8 cellular contexts compared by ENCODE assay signal in genomic region chr18:34729264-34729663, GRCh38. TPM values are rescaled to one million over a fixed set of nuclear protein-coding genes. Genes with fewer than 3 reads are reported as not detected.
DNase-seq lines count a peak whose midpoint lies in the region; ATAC-seq and TF ChIP-seq lines count a peak whose summit lies in the region.

No MANE protein-coding gene starts in this region.

- no peaks in the 10 kb centered on the region for H3K27me3 ChIP-seq in GM23338 (ENCODE audit: insufficient read depth)

- no peaks in the 10 kb centered on the region for H3K36me3 ChIP-seq in GM23338 (ENCODE audit: insufficient read depth)

- peak; percentile 21 for DNase-seq in Daoy (ENCODE audit: low read depth)
- peak; percentile 88 for DNase-seq in GM23338 (ENCODE audit: low spot score)
- DNase-seq in NCI-H510A treated with DMSO at 0.1 percent for 48 hours (lab: John Stamatoyannopoulos, UW), result peak; percentile 51
- DNase-seq in progenitor cell of endocrine pancreas (ENCODE audit: low spot score, unreplicated experiment), result no peak
- DNase-seq in T-helper 1 cell, result no peak
- DNase-seq in stimulated activated naive CD4-positive, alpha-beta T cell (lab: John Stamatoyannopoulos, UW), result no peak
- DNase-seq in lower leg skin (ENCODE audit: low spot score in 2 of 2), result no peak

- H3K4me1 Mint-ChIP-seq in GM23338, result peaks cover 17% of the 10 kb centered on the region; the same call in 2 of the 3 replicates
- H3K4me1 Mint-ChIP-seq in progenitor cell of endocrine pancreas (ENCODE audit: low read depth), result peaks cover 1% of the 10 kb centered on the region

- H3K4me3 Mint-ChIP-seq in GM23338, result no peak overlapping the region
- H3K4me3 Mint-ChIP-seq in progenitor cell of endocrine pancreas (ENCODE audit: low read depth), result no peak overlapping the region

- TF ChIP-seq CTCF in GM23338 (conservative IDR thresholded peaks at IDR 0.05; ENCODE audit: low read depth in 2 of 2), result peak; percentile 76 to 85
- peak; percentile 64 for TF ChIP-seq CTCF in progenitor cell of endocrine pancreas (IDR thresholded peaks at IDR 0.05; ENCODE audit: unreplicated experiment)
- no peak for TF ChIP-seq CTCF in lower leg skin (IDR thresholded peaks at IDR 0.05)

- H3K27me3 Mint-ChIP-seq in GM23338 (ENCODE audit: insufficient read depth, low read depth, poor library complexity) (peaks cover 1% of the 10 kb centered on the region), progenitor cell of endocrine pancreas (no peaks in the 10 kb centered on the region)

- no peaks in the 10 kb centered on the region for H3F3A ChIP-seq in GM23338 (replicated peaks; ENCODE audit: low read depth)

- peak; percentile 96 for ATAC-seq in GM23338
- ATAC-seq in esophagus mucosa, result peak; percentile 63

- H3K36me3 Mint-ChIP-seq in GM23338 (ENCODE audit: low read depth) (peaks cover 15% of the 10 kb centered on the region; the same call in 2 of the 3 replicates), progenitor cell of endocrine pancreas (ENCODE audit: insufficient read depth) (peaks cover 2% of the 10 kb centered on the region)

- intact Hi-C loops in lower leg skin (cut with DNase I; ENCODE audit: low total_unique reads), result no loop called here

- H3K9me3 Mint-ChIP-seq in GM23338 (peaks cover 18% of the 10 kb centered on the region; the same call in 2 of the 3 replicates), progenitor cell of endocrine pancreas (ENCODE audit: low read depth) (peaks cover 8% of the 10 kb centered on the region)

- no peak overlapping the region for H3K27ac ChIP-seq in GM23338 (ENCODE audit: low read depth)

- no peak overlapping the region for H3K4me2 ChIP-seq in GM23338

- no peak overlapping the region for H3K4me3 ChIP-seq in GM23338
- H3K4me3 ChIP-seq in lower leg skin (ENCODE audit: low read depth, poor library complexity, severe bottlenecking), result no peak overlapping the region

- 41 to 45% methylated on average over 2 of the region's 2 CpGs for WGBS in lower leg skin, 2 donors

- H3K9me2 ChIP-seq in GM23338 (ENCODE audit: insufficient read depth), result no peaks in the 10 kb centered on the region

- H3K79me2 ChIP-seq in GM23338 (replicated peaks; ENCODE audit: insufficient read depth), result no peaks in the 10 kb centered on the region

- no peaks in the 10 kb centered on the region for H4K20me1 ChIP-seq in GM23338 (replicated peaks; ENCODE audit: insufficient read depth)

- H3K4me1 ChIP-seq in GM23338 (ENCODE audit: insufficient read depth), result peaks cover 4% of the 10 kb centered on the region; the same call in 1 of the 2 replicates

- no peak for TF ChIP-seq POLR2A in lower leg skin (IDR thresholded peaks at IDR 0.05)

- H3K27ac Mint-ChIP-seq in GM23338 (0 out of 2 replicates have a peak overlapping the region, but pooled peaks have one; percentile 38), progenitor cell of endocrine pancreas (peak overlapping the region; percentile 9)

- no peak overlapping the region for H2AFZ ChIP-seq in GM23338

TF ChIP-seq in GM23338, 12 proteins besides CTCF, POLR2A, EP300 and RAD21:
- TF ChIP-seq CREB1 (CRISPR knock-in tag; IDR thresholded peaks at IDR 0.05; ENCODE audit: low read depth), result no peak
- TF ChIP-seq POLR2AphosphoS5 (IDR thresholded peaks at IDR 0.05; ENCODE audit: low read depth), result no peak
- TF ChIP-seq, protein P1, sequence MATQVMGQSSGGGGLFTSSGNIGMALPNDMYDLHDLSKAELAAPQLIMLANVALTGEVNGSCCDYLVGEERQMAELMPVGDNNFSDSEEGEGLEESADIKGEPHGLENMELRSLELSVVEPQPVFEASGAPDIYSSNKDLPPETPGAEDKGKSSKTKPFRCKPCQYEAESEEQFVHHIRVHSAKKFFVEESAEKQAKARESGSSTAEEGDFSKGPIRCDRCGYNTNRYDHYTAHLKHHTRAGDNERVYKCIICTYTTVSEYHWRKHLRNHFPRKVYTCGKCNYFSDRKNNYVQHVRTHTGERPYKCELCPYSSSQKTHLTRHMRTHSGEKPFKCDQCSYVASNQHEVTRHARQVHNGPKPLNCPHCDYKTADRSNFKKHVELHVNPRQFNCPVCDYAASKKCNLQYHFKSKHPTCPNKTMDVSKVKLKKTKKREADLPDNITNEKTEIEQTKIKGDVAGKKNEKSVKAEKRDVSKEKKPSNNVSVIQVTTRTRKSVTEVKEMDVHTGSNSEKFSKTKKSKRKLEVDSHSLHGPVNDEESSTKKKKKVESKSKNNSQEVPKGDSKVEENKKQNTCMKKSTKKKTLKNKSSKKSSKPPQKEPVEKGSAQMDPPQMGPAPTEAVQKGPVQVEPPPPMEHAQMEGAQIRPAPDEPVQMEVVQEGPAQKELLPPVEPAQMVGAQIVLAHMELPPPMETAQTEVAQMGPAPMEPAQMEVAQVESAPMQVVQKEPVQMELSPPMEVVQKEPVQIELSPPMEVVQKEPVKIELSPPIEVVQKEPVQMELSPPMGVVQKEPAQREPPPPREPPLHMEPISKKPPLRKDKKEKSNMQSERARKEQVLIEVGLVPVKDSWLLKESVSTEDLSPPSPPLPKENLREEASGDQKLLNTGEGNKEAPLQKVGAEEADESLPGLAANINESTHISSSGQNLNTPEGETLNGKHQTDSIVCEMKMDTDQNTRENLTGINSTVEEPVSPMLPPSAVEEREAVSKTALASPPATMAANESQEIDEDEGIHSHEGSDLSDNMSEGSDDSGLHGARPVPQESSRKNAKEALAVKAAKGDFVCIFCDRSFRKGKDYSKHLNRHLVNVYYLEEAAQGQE (IDR thresholded peaks at IDR 0.05; ENCODE audit: unreplicated experiment), result no peak
- TF ChIP-seq STAT1 (IDR thresholded peaks at IDR 0.05; ENCODE audit: unreplicated experiment), result no peak
- no peak for TF ChIP-seq EZH2phosphoT487 (IDR thresholded peaks at IDR 0.05; ENCODE audit: unreplicated experiment)

RNA-seq across cellular contexts. Expression of gene DTNA, which starts 19.2 kb away (rescaled TPM):
- 12.1 and 14.3 TPM in 2 replicates for total RNA-seq in Daoy (2014; rRNA removed; shearing (Covaris generic))
- total RNA-seq in GM23338 (2014; rRNA removed; shearing (Covaris generic)), result 25.1 and 34.4 TPM in 2 replicates
- 9.5 and 11.5 TPM in 2 replicates for polyA plus RNA-seq in GM23338 (2016; fragmentation: Nextera tagmentation; extraction: Ambion mirVana)
- total RNA-seq in esophagus mucosa (2.3 TPM), progenitor cell of endocrine pancreas (25.4 and 34.0 TPM in 2 replicates), lower leg skin (1 to 10 TPM; 3.3 to 8.0 (median 5.7) TPM)

Comparison
In these comparisons a context has a peak if more than half of its experiments do, and no peak if none do; other contexts are left out.
1. DNase-seq: peak in Daoy (single experiment), GM23338 (single experiment) and NCI-H510A treated with DMSO at 0.1 percent for 48 hours (single experiment); none in progenitor cell of endocrine pancreas (single experiment), T-helper 1 cell (0 of 5), stimulated activated naive CD4-positive, alpha-beta T cell (0 of 6) and lower leg skin (0 of 2).
2. CTCF ChIP-seq: peak in GM23338 (2 of 2) and progenitor cell of endocrine pancreas (single experiment); none in lower leg skin (0 of 3).